ENCODE assay signal across 8 cellular contexts in genomic region chr19:10424011-10424637, GRCh38. TPM values are rescaled to one million over a fixed set of nuclear protein-coding genes. Genes with fewer than 3 reads are reported as not detected.
A peak's percentile ranks its signal among the peaks of the same experiment; 100 is the strongest.
DNase-seq lines count a peak whose midpoint lies in the region; ATAC-seq, FAIRE-seq and TF ChIP-seq lines count a peak whose summit lies in the region.

No MANE protein-coding gene starts in this region.

- H3K4me3 Mint-ChIP-seq in WTC11, result peak overlapping the region; percentile 66

- H3K27me3 Mint-ChIP-seq in WTC11 (ENCODE audit: low read depth), result peaks cover 96% of the 10 kb centered on the region

- CTCF ChIA-PET in WTC11 (lab: Charles Lee), result interaction anchor here (0.5 to 9.4 kb wide), 22 partner anchors 7 to 495 kb away, joined by 3 to 69 read pairs (median 4); partner anchors contain the start of genes CDC37 and ICAM5

- no peaks in the 10 kb centered on the region for H3K9me3 Mint-ChIP-seq in WTC11

- ATAC-seq in WTC11, result peak; percentile 72

- H3K4me3 ChIP-seq in choroid plexus epithelial cell (ENCODE audit: low read depth, low read length), result peak overlapping the region; percentile 51

- no peak overlapping the region for H3K27ac Mint-ChIP-seq in WTC11

- H3K4me1 Mint-ChIP-seq in WTC11, result peaks cover 10% of the 10 kb centered on the region

- TF ChIP-seq CTCF in WTC11 (IDR thresholded peaks at IDR 0.05) (peak; percentile 93), choroid plexus epithelial cell (conservative IDR thresholded peaks at IDR 0.05; ENCODE audit: low read depth, low read length) (peak; percentile 86)

- POLR2A ChIA-PET in WTC11 (lab: Charles Lee), result no interaction called here

- DNase-seq in AG08396 (ENCODE audit: low spot score), result peak; percentile 94
- no peak for DNase-seq in GM18507 (ENCODE audit: extremely low spot score, insufficient read length, low read depth)
- DNase-seq in NCI-H2081 treated with DMSO at 0.1 percent for 48 hours (lab: John Stamatoyannopoulos, UW), result peak; percentile 2
- DNase-seq in WTC11 (ENCODE audit: low spot score), result peak; percentile 92
- DNase-seq in choroid plexus epithelial cell (ENCODE audit: low read depth), result peak; percentile 70
- peak; percentile 80 for DNase-seq in kidney tubule cell (ENCODE audit: low spot score)
- DNase-seq in stimulated activated CD4-positive, alpha-beta T cell treated with anti-CD3 and anti-CD28 coated beads, Interleukin-4, amount 100 ng/mL, for 24 hours, result peak; percentile 69
- no peak for DNase-seq in NCI-H2107 treated with DMSO at 0.1 percent for 48 hours (lab: John Stamatoyannopoulos, UW; ENCODE audit: unreplicated experiment)

- no peaks in the 10 kb centered on the region for H3K36me3 Mint-ChIP-seq in WTC11

- peak; percentile 5 for FAIRE-seq in GM18507 (lab: Jason Lieb, UNC)

TF ChIP-seq in WTC11, 78 proteins besides CTCF, POLR2A, EP300 and RAD21:
- TF ChIP-seq GTF2I (CRISPR knock-in tag; conservative IDR thresholded peaks at IDR 0.05) (no peak), CBFB (CRISPR knock-in tag; IDR thresholded peaks at IDR 0.05; ENCODE audit: low read depth) (no peak), E2F5 (CRISPR knock-in tag; IDR thresholded peaks at IDR 0.05) (0 out of 2 replicates have a peak, but pooled peaks have one; percentile 52), ZBTB21 (CRISPR knock-in tag; IDR thresholded peaks at IDR 0.05; ENCODE audit: borderline replicate concordance) (no peak), ZMAT4 (CRISPR knock-in tag; IDR thresholded peaks at IDR 0.05) (no peak), OVOL2 (CRISPR knock-in tag; IDR thresholded peaks at IDR 0.05; ENCODE audit: borderline replicate concordance) (no peak), ELF4 (CRISPR knock-in tag; IDR thresholded peaks at IDR 0.05; ENCODE audit: low read depth) (no peak), HMGXB4 (CRISPR knock-in tag; IDR thresholded peaks at IDR 0.05) (peak; percentile 58; the same call in 1 of the 2 replicates), GABPB1 (CRISPR knock-in tag; IDR thresholded peaks at IDR 0.05) (no peak), ETV6 (CRISPR knock-in tag; IDR thresholded peaks at IDR 0.05) (peak; percentile 82; the same call in 1 of the 2 replicates), JUN (CRISPR knock-in tag; IDR thresholded peaks at IDR 0.05) (no peak), ATF2 (CRISPR knock-in tag; IDR thresholded peaks at IDR 0.05; ENCODE audit: borderline replicate concordance, low read depth) (no peak)

RNA-seq across cellular contexts. Expression of gene PDE4A, which starts 3.8 kb away (rescaled TPM):
- total RNA-seq in WTC11 (2021), result 5.3 to 5.9 TPM (median 5.8 TPM) in 3 replicates

RNA-seq across cellular contexts. Expression of gene CDC37, which starts 20.8 kb away (rescaled TPM):
- total RNA-seq in WTC11 (2021), result 163 to 204 TPM (median 164 TPM) in 3 replicates

RNA-seq across cellular contexts. Expression of gene TYK2, which starts 43.8 kb away (rescaled TPM):
- 63.8 to 66.4 TPM (median 65.1 TPM) in 3 replicates for total RNA-seq in WTC11 (2021)

Comparison
In these comparisons a context has a peak if more than half of its experiments do, and no peak if none do; other contexts are left out.
1. DNase-seq: peak in AG08396 (single experiment), NCI-H2081 treated with DMSO at 0.1 percent for 48 hours (single experiment), WTC11 (single experiment), choroid plexus epithelial cell (single experiment), kidney tubule cell (single experiment) and stimulated activated CD4-positive, alpha-beta T cell treated with anti-CD3 and anti-CD28 coated beads, Interleukin-4, amount 100 ng/mL, for 24 hours (single experiment); none in GM18507 (single experiment) and NCI-H2107 treated with DMSO at 0.1 percent for 48 hours (single experiment).